8 cellular contexts compared by ENCODE assay signal in genomic region chr17:45640141-45640850, GRCh38.
A peak's percentile ranks its signal among the peaks of the same experiment; 100 is the strongest.
DNase-seq lines count a peak whose midpoint lies in the region; ATAC-seq and TF ChIP-seq lines count a peak whose summit lies in the region.

No MANE protein-coding gene starts in this region.

- ATAC-seq in omental fat pad (ENCODE audit: low FRiP score) = peak; percentile 57

- in situ Hi-C loops in transverse colon (cut with MboI; ENCODE audit: low pct_ligation_motif_present in 1 of 4, low pct_unique_long_range_greater_than_20kb in 1 of 4, low sequenced_read_pairs in 3 of 4) = loop anchor here in 3 of 4 donors (5.0 kb wide), 2 partner anchors 187 to 192 kb away; no protein-coding TSS in a partner anchor

- WGBS in transverse colon (ENCODE audit: low coverage in 1 of 2), 2 donors = 21 to 24% methylated on average over 3 of the region's 3 CpGs

- no peak for TF ChIP-seq POLR2A in transverse colon (IDR thresholded peaks at IDR 0.05)

- no peak overlapping the region for H3K27ac ChIP-seq in transverse colon

- intact Hi-C loops in transverse colon (cut with DNase I; ENCODE audit: low total_unique reads) = loop anchor here (1.0 kb wide), 1 partner anchor 192 kb away; no protein-coding TSS in a partner anchor

- H3K4me3 ChIP-seq in BE2C (ENCODE audit: low read depth, low read length) = no peak overlapping the region
- no peak overlapping the region for H3K4me3 ChIP-seq in Jurkat, Clone E6-1 (ENCODE audit: low read length)
- H3K4me3 ChIP-seq in fibroblast of pulmonary artery (replicated peaks; ENCODE audit: low read depth, low read length) = no peak overlapping the region
- no peak overlapping the region for H3K4me3 ChIP-seq in transverse colon

- peaks cover 20% of the 10 kb centered on the region for H3K36me3 ChIP-seq in BE2C
- H3K36me3 ChIP-seq in transverse colon = no peaks in the 10 kb centered on the region

- no peak for TF ChIP-seq EP300 in transverse colon (IDR thresholded peaks at IDR 0.05; ENCODE audit: low read depth)

- peak; percentile 86 for DNase-seq in BE2C
- DNase-seq in Jurkat, Clone E6-1 (ENCODE audit: low read depth, low spot score) = peak; percentile 63
- DNase-seq in activated T-cell treated with anti-CD3 and anti-CD28 coated beads for 1 hour (ENCODE audit: low read depth) = peak; percentile 69
- peak; percentile 84 for DNase-seq in fibroblast of pulmonary artery (ENCODE audit: low read depth)
- DNase-seq in omental fat pad (ENCODE audit: low spot score) = peak; percentile 57
- DNase-seq in transverse colon = peak; percentile 68
- DNase-seq in AML-193 (lab: John Stamatoyannopoulos, UW) = no peak
- no peak for DNase-seq in NCI-H446 treated with DMSO at 0.1 percent for 48 hours (lab: John Stamatoyannopoulos, UW)

- peaks cover 2% of the 10 kb centered on the region; the same call in 1 of the 2 replicates for H3K27me3 ChIP-seq in BE2C
- peaks cover 9% of the 10 kb centered on the region for H3K27me3 ChIP-seq in transverse colon

- no peaks in the 10 kb centered on the region for H3K4me1 ChIP-seq in BE2C
- H3K4me1 ChIP-seq in transverse colon = no peaks in the 10 kb centered on the region

- H3K9me3 ChIP-seq in BE2C (no peaks in the 10 kb centered on the region), transverse colon (no peaks in the 10 kb centered on the region)

- TF ChIP-seq CTCF in BE2C (IDR thresholded peaks at IDR 0.05; ENCODE audit: low read depth, low read length) (peak; percentile 99), fibroblast of pulmonary artery (IDR thresholded peaks at IDR 0.05; ENCODE audit: low read length, missing control alignments) (peak; percentile 100), omental fat pad (IDR thresholded peaks at IDR 0.05) (peak in 2 of 3 donors; percentile 34 to 76), transverse colon (IDR thresholded peaks at IDR 0.05) (peak; percentile 82 to 95 (median 92))

Comparison
In these comparisons a context has a peak if more than half of its experiments do, and no peak if none do; other contexts are left out.
1. DNase-seq: peak in BE2C (single experiment), Jurkat, Clone E6-1 (single experiment), activated T-cell treated with anti-CD3 and anti-CD28 coated beads for 1 hour (single experiment), fibroblast of pulmonary artery (single experiment), omental fat pad (single experiment) and transverse colon (single experiment); none in AML-193 (0 of 2) and NCI-H446 treated with DMSO at 0.1 percent for 48 hours (single experiment).
2. Peak in every context shown above with its lines, with median percentiles within 50 percentile points of each other: CTCF ChIP-seq.